1 cellular context compared by ENCODE assay signal in the genomic region with DNA sequence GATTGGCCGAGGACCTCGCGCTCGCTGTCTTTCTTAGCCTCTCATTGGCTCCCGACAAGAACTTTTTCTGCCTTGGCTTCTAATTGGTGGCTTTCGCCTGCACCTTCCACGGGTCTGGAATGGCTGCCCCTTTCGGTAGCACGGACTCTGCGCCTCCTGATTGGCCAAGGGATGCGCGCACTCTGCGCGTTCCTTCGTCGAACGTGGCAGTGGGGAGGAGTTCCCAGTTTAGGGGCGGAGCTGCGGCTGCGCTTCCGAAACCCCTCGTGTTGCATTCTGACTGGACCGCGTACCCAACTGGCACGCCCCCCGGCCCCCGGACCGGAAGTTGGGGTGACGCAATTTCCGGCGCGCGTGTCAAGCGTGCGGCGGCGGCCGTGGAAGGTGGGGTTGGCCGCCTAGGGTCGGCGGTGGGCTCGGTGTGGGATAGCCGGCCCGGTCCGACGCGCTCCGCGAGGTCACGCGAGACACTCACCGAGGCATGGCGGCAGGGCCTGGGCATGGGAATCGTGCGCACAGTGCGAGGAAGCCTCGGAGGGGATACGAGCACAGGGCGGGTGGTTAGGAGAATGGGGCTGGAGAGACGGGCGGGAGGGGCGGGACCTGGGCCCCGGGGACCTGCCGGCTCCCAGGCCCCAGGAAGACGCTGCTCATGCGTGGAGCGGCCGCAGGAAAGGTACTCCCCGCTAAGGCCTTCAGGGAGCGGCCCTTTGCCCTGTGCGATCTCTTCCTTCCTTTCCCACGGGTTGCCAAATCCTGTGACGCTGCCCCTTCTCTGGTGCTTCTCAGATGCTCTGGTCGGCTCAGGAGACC.
A peak's percentile ranks its signal among the peaks of the same experiment; 100 is the strongest.
TF ChIP-seq lines count a peak whose summit lies in the region.

No MANE protein-coding gene starts in this region.

TF ChIP-seq in HepG2, 621 proteins besides CTCF, POLR2A, EP300 and RAD21 (continued from another document and continues in another):
- TF ChIP-seq, protein P1, sequence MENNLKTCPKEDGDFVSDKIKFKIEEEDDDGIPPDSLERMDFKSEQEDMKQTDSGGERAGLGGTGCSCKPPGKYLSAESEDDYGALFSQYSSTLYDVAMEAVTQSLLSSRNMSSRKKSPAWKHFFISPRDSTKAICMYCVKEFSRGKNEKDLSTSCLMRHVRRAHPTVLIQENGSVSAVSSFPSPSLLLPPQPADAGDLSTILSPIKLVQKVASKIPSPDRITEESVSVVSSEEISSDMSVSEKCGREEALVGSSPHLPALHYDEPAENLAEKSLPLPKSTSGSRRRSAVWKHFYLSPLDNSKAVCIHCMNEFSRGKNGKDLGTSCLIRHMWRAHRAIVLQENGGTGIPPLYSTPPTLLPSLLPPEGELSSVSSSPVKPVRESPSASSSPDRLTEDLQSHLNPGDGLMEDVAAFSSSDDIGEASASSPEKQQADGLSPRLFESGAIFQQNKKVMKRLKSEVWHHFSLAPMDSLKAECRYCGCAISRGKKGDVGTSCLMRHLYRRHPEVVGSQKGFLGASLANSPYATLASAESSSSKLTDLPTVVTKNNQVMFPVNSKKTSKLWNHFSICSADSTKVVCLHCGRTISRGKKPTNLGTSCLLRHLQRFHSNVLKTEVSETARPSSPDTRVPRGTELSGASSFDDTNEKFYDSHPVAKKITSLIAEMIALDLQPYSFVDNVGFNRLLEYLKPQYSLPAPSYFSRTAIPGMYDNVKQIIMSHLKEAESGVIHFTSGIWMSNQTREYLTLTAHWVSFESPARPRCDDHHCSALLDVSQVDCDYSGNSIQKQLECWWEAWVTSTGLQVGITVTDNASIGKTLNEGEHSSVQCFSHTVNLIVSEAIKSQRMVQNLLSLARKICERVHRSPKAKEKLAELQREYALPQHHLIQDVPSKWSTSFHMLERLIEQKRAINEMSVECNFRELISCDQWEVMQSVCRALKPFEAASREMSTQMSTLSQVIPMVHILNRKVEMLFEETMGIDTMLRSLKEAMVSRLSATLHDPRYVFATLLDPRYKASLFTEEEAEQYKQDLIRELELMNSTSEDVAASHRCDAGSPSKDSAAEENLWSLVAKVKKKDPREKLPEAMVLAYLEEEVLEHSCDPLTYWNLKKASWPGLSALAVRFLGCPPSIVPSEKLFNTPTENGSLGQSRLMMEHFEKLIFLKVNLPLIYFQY (CRISPR knock-in tag; IDR thresholded peaks at IDR 0.05; ENCODE audit: borderline replicate concordance): peak; percentile 52; the same call in 1 of the 2 replicates
- no peak for TF ChIP-seq ZNF644 (CRISPR knock-in tag; IDR thresholded peaks at IDR 0.05; ENCODE audit: low read depth)
- peak; percentile 95 for TF ChIP-seq NFYB (CRISPR knock-in tag; IDR thresholded peaks at IDR 0.05)
- TF ChIP-seq GATA4 (IDR thresholded peaks at IDR 0.05; ENCODE audit: borderline replicate concordance, low read depth): peak; percentile 57; the same call in 1 of the 2 replicates
- peak; percentile 92; the same call in 1 of the 2 replicates for TF ChIP-seq ELK4 (CRISPR knock-in tag; IDR thresholded peaks at IDR 0.05; ENCODE audit: borderline replicate concordance)
- TF ChIP-seq ZNF430 (CRISPR knock-in tag; IDR thresholded peaks at IDR 0.05): peak; percentile 99
- peak; percentile 83 for TF ChIP-seq ZHX2 (IDR thresholded peaks at IDR 0.05; ENCODE audit: low read depth)
- peak; percentile 29; the same call in 1 of the 2 replicates for TF ChIP-seq ZHX2 (CRISPR knock-in tag; IDR thresholded peaks at IDR 0.05; ENCODE audit: borderline replicate concordance)
- TF ChIP-seq ZNF256 (CRISPR knock-in tag; conservative IDR thresholded peaks at IDR 0.05): no peak
- TF ChIP-seq ZMAT3 (CRISPR knock-in tag; conservative IDR thresholded peaks at IDR 0.05): peak; percentile 82
- TF ChIP-seq E2F1 (CRISPR knock-in tag; IDR thresholded peaks at IDR 0.05): peak; percentile 70; the same call in 1 of the 2 replicates
- no peak for TF ChIP-seq MTF2 (CRISPR knock-in tag; IDR thresholded peaks at IDR 0.05; ENCODE audit: borderline replicate concordance)
- TF ChIP-seq SRSF4 (IDR thresholded peaks at IDR 0.05; ENCODE audit: low read depth, low read length, poor library complexity, severe bottlenecking): no peak
- peak; percentile 82; the same call in 1 of the 2 replicates for TF ChIP-seq ZNF704 (CRISPR knock-in tag; IDR thresholded peaks at IDR 0.05; ENCODE audit: borderline replicate concordance)
- TF ChIP-seq ZNF615 (CRISPR knock-in tag; IDR thresholded peaks at IDR 0.05; ENCODE audit: borderline replicate concordance): no peak
- peak; percentile 98 for TF ChIP-seq YEATS4 (CRISPR knock-in tag; IDR thresholded peaks at IDR 0.05; ENCODE audit: borderline replicate concordance)
- TF ChIP-seq, protein P2, sequence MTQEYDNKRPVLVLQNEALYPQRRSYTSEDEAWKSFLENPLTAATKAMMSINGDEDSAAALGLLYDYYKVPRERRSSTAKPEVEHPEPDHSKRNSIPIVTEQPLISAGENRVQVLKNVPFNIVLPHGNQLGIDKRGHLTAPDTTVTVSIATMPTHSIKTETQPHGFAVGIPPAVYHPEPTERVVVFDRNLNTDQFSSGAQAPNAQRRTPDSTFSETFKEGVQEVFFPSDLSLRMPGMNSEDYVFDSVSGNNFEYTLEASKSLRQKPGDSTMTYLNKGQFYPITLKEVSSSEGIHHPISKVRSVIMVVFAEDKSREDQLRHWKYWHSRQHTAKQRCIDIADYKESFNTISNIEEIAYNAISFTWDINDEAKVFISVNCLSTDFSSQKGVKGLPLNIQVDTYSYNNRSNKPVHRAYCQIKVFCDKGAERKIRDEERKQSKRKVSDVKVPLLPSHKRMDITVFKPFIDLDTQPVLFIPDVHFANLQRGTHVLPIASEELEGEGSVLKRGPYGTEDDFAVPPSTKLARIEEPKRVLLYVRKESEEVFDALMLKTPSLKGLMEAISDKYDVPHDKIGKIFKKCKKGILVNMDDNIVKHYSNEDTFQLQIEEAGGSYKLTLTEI (CRISPR knock-in tag; conservative IDR thresholded peaks at IDR 0.05): no peak
- 0 out of 2 replicates have a peak, but pooled peaks have one; percentile 21 for TF ChIP-seq ZNF572 (CRISPR knock-in tag; IDR thresholded peaks at IDR 0.05)
- no peak for TF ChIP-seq AGO1 (IDR thresholded peaks at IDR 0.05; ENCODE audit: low read depth, low read length, poor library complexity, severe bottlenecking)
- TF ChIP-seq ZMYM3 (CRISPR knock-in tag; IDR thresholded peaks at IDR 0.05): 0 out of 2 replicates have a peak, but pooled peaks have one; percentile 13
- TF ChIP-seq ZNF558 (CRISPR knock-in tag; IDR thresholded peaks at IDR 0.05; ENCODE audit: borderline replicate concordance): no peak; the same call in 1 of the 2 replicates
- no peak for TF ChIP-seq ZNF460 (CRISPR knock-in tag; IDR thresholded peaks at IDR 0.05; ENCODE audit: borderline replicate concordance)
- TF ChIP-seq TOPORS (CRISPR knock-in tag; IDR thresholded peaks at IDR 0.05): 0 out of 2 replicates have a peak, but pooled peaks have one; percentile 14
- peak; percentile 78; the same call in 1 of the 2 replicates for TF ChIP-seq ZFP1 (CRISPR knock-in tag; IDR thresholded peaks at IDR 0.05)
- TF ChIP-seq FOXK2 (IDR thresholded peaks at IDR 0.05): peak; percentile 67; the same call in 1 of the 2 replicates
- TF ChIP-seq ZFX (CRISPR knock-in tag; IDR thresholded peaks at IDR 0.05; ENCODE audit: low read depth): peak; percentile 94
- no peak for TF ChIP-seq NR1H2 (CRISPR knock-in tag; IDR thresholded peaks at IDR 0.05; ENCODE audit: borderline replicate concordance, low read depth)
- 0 out of 2 replicates have a peak, but pooled peaks have one; percentile 3 for TF ChIP-seq ZNF770 (CRISPR knock-in tag; IDR thresholded peaks at IDR 0.05)
- TF ChIP-seq PHF5A (CRISPR knock-in tag; IDR thresholded peaks at IDR 0.05; ENCODE audit: low read depth, unreplicated experiment): peak; percentile 40
- TF ChIP-seq, protein P3, sequence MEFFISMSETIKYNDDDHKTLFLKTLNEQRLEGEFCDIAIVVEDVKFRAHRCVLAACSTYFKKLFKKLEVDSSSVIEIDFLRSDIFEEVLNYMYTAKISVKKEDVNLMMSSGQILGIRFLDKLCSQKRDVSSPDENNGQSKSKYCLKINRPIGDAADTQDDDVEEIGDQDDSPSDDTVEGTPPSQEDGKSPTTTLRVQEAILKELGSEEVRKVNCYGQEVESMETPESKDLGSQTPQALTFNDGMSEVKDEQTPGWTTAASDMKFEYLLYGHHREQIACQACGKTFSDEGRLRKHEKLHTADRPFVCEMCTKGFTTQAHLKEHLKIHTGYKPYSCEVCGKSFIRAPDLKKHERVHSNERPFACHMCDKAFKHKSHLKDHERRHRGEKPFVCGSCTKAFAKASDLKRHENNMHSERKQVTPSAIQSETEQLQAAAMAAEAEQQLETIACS (CRISPR knock-in tag; IDR thresholded peaks at IDR 0.05): peak; percentile 95
- TF ChIP-seq, protein P4, sequence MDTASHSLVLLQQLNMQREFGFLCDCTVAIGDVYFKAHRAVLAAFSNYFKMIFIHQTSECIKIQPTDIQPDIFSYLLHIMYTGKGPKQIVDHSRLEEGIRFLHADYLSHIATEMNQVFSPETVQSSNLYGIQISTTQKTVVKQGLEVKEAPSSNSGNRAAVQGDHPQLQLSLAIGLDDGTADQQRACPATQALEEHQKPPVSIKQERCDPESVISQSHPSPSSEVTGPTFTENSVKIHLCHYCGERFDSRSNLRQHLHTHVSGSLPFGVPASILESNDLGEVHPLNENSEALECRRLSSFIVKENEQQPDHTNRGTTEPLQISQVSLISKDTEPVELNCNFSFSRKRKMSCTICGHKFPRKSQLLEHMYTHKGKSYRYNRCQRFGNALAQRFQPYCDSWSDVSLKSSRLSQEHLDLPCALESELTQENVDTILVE (CRISPR knock-in tag; IDR thresholded peaks at IDR 0.05): peak; percentile 98
